Comparison of ENCODE assay signal across 17 cellular contexts in the genomic region with DNA sequence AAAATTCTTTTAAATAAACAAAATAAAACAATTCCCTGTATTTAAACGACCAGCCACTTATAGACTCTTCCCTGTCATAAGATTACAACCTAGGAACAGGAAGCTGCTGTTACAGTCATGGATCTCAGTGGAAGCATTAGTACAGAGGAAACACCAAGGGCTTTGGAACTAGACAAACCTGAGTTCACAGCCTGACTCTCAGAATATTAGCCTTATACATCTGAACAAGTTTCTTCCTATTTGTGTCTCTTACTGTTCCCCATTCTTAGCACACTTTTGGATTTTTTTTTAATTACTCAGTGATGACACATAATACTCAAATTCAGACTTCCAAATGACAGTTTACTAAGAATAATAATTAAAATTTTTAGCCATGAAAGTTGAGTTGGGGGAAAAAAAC. TPM values are rescaled to one million over a fixed set of nuclear protein-coding genes. Genes with fewer than 3 reads are reported as not detected.
DNase-seq lines count a peak whose midpoint lies in the region; ATAC-seq, FAIRE-seq and TF ChIP-seq lines count a peak whose summit lies in the region.
"Had no signal": no experiment of that assay in that cellular context is flagged by ENCODE, and none has a peak within 500 bp of the region (broad histone marks: within the 10 kb centered on the region; RNA-seq: fewer than 3 reads in every experiment).

No MANE protein-coding gene starts in this region.

- no peak for ATAC-seq in GM19395 (IDR thresholded peaks at IDR 0.05; ENCODE audit: unreplicated experiment)
- ATAC-seq: A549 had no signal

- FAIRE-seq in keratinocyte (lab: Jason Lieb, UNC) = peak; percentile 72
- FAIRE-seq: A549 had no signal

- H3K4me2 ChIP-seq in keratinocyte (ENCODE audit: control insufficient read depth, extremely low read depth, insufficient read depth, low read depth, low read length) = peak overlapping the region; percentile 22
- H3K4me2 ChIP-seq: A549; BLaER1 treated with 17β-estradiol and CSF1 and Interleukin-3, amounts not matched to agents 10 nM and 100 nM had no signal

- H3K9me3 Mint-ChIP-seq in endothelial cell (ENCODE audit: unreplicated experiment) = no peaks in the 10 kb centered on the region

- no peak overlapping the region for H2AFZ ChIP-seq in keratinocyte (ENCODE audit: control insufficient read depth, low read length)

- peaks cover 41% of the 10 kb centered on the region for H3K36me3 Mint-ChIP-seq in endothelial cell (ENCODE audit: low read depth, unreplicated experiment)

- no peak overlapping the region for H3K9ac ChIP-seq in keratinocyte (ENCODE audit: control insufficient read depth, extremely low read depth, insufficient read depth, low read length)
- H3K9ac ChIP-seq: BLaER1 treated with 17β-estradiol and CSF1 and Interleukin-3, amounts not matched to agents 10 nM and 100 nM had no signal

- H3K36me3 ChIP-seq in keratinocyte (ENCODE audit: control insufficient read depth in 2 of 2, extremely low read depth in 1 of 2, insufficient read depth in 2 of 2, low read length in 2 of 2) = peaks cover 0 to 10% of the 10 kb centered on the region in 2 experiments

- no peak overlapping the region for H3K4me3 Mint-ChIP-seq in endothelial cell (ENCODE audit: unreplicated experiment)
- H3K4me3 Mint-ChIP-seq: H9 had no signal

- dilution Hi-C loops in keratinocyte (cut with MboI; ENCODE audit: extremely low pct_ligation_motif_present, low sequenced_read_pairs) = no loop called here

- H3K4me1 ChIP-seq in keratinocyte (ENCODE audit: control insufficient read depth, extremely low read depth, insufficient read depth, low read length) = peaks cover 7% of the 10 kb centered on the region
- H3K4me1 ChIP-seq: A549; BLaER1 treated with 17β-estradiol and CSF1 and Interleukin-3, amounts not matched to agents 10 nM and 100 nM had no signal

- no peak overlapping the region for H3K27ac Mint-ChIP-seq in endothelial cell (ENCODE audit: unreplicated experiment)

- DNase-seq in ELR (ENCODE audit: low read depth) = peak; percentile 52
- DNase-seq in LHCN-M2 (ENCODE audit: low read depth) = peak; percentile 16
- peak; percentile 16 for DNase-seq in choroid plexus epithelial cell (ENCODE audit: low read depth)
- DNase-seq in keratinocyte (ENCODE audit: low read depth, low spot score) = no peak
- no peak for DNase-seq in SHP77 (lab: John Stamatoyannopoulos, UW)
- DNase-seq in endothelial cell (ENCODE audit: low spot score) = no peak
- DNase-seq in DMS 273 treated with DMSO at 0.1 percent for 48 hours (lab: John Stamatoyannopoulos, UW) = no peak
- DNase-seq: H9, Kasumi-1, NCI-H1436, NCI-H2029, NCI-H510A, NCI-H774 had no signal

- no peaks in the 10 kb centered on the region for H3K79me2 ChIP-seq in keratinocyte (ENCODE audit: control insufficient read depth, insufficient read depth, low read length)

- no peak overlapping the region for H3K4me3 ChIP-seq in choroid plexus epithelial cell (ENCODE audit: low read depth, low read length)
- H3K4me3 ChIP-seq in keratinocyte (ENCODE audit: control insufficient read depth in 2 of 3, extremely low read depth in 1 of 3, insufficient read depth in 2 of 3, low read depth in 1 of 3, low read length in 3 of 3) = no peak overlapping the region
- H3K4me3 ChIP-seq: A549; BLaER1 treated with 17β-estradiol and CSF1 and Interleukin-3, amounts not matched to agents 10 nM and 100 nM; SK-N-MC had no signal

- no peak overlapping the region for H3K27ac ChIP-seq in keratinocyte (ENCODE audit: control insufficient read depth, insufficient read depth, low read length)
- H3K27ac ChIP-seq: A549; BLaER1 treated with 17β-estradiol and CSF1 and Interleukin-3, amounts not matched to agents 10 nM and 100 nM; SK-N-MC had no signal

- H3K27me3 ChIP-seq in keratinocyte (ENCODE audit: control insufficient read depth, extremely low read depth, insufficient read depth, low read length) = no peaks in the 10 kb centered on the region
- H3K27me3 ChIP-seq: BLaER1 treated with 17β-estradiol and CSF1 and Interleukin-3, amounts not matched to agents 10 nM and 100 nM had no signal

- H4K20me1 ChIP-seq in keratinocyte (ENCODE audit: control insufficient read depth, extremely low read depth, insufficient read depth, low read length) = no peaks in the 10 kb centered on the region
- H4K20me1 ChIP-seq: BLaER1 treated with 17β-estradiol and CSF1 and Interleukin-3, amounts not matched to agents 10 nM and 100 nM had no signal

- peaks cover 5% of the 10 kb centered on the region for H3K27me3 Mint-ChIP-seq in endothelial cell (ENCODE audit: unreplicated experiment)

- peaks cover 21% of the 10 kb centered on the region for H3K4me1 Mint-ChIP-seq in endothelial cell (ENCODE audit: unreplicated experiment)

- TF ChIP-seq CTCF in choroid plexus epithelial cell (conservative IDR thresholded peaks at IDR 0.05; ENCODE audit: low read depth, low read length) (no peak), keratinocyte (optimal IDR thresholded peaks at IDR 0.05 in 1 of 3, IDR thresholded peaks at IDR 0.05 in 1 of 3, conservative IDR thresholded peaks at IDR 0.05 in 1 of 3; ENCODE audit: extremely low read depth in 1 of 3, insufficient read depth in 2 of 3, low read length in 3 of 3) (no peak), endothelial cell (IDR thresholded peaks at IDR 0.05; ENCODE audit: unreplicated experiment) (no peak)

- no peaks in the 10 kb centered on the region for H3K9me1 ChIP-seq in keratinocyte (ENCODE audit: control insufficient read depth, extremely low read depth, insufficient read depth, low read length)

- no peaks in the 10 kb centered on the region for H3K9me3 ChIP-seq in keratinocyte (ENCODE audit: control insufficient read depth, low read depth, low read length)
- H3K9me3 ChIP-seq: A549 had no signal

RNA-seq across cellular contexts. Expression of a gene that starts 46.1 kb away (rescaled TPM):
- 81.2 and 91.9 TPM in 2 replicates for total RNA-seq in LHCN-M2 (2014; rRNA removed)
- polyA plus RNA-seq in LHCN-M2 (2012) = 16.2 TPM
- 26.9 to 45.8 TPM (median 27.5 TPM) in 3 replicates for polyA plus RNA-seq in keratinocyte
- 36.4 TPM for polyA plus RNA-seq in keratinocyte (2011; ENCODE audit: low read depth)
- 14.3 and 32.8 TPM in 2 replicates for polyA plus RNA-seq in keratinocyte (2011; cell fraction: cytosol; rRNA removed)
- polyA plus RNA-seq in keratinocyte (2011; cell fraction: nucleus; rRNA removed) = 14.8 and 20.2 TPM in 2 replicates
- polyA plus RNA-seq in keratinocyte (2012; ENCODE audit: low replicate concordance) = 13.0 and 32.3 TPM in 2 replicates
- 14.0 to 54.7 TPM (median 34.3 TPM) in 3 replicates for polyA minus RNA-seq in keratinocyte
- 30.5 TPM for polyA minus RNA-seq in keratinocyte (2011; cell fraction: cytosol; rRNA and poly(A)+ RNA removed)
- 23.4 and 36.6 TPM in 2 replicates for polyA minus RNA-seq in keratinocyte (2011; cell fraction: nucleus; rRNA and poly(A)+ RNA removed)
- 72.5 TPM for total RNA-seq in endothelial cell (ENCODE audit: unreplicated experiment)

Comparison
In these comparisons a context has a peak if more than half of its experiments do, and no peak if none do; other contexts are left out.
1. DNase-seq: peak in ELR (single experiment), LHCN-M2 (single experiment) and choroid plexus epithelial cell (single experiment); none in keratinocyte (single experiment), SHP77 (0 of 2), endothelial cell (single experiment) and DMS 273 treated with DMSO at 0.1 percent for 48 hours (single experiment).